In genomic region chr10:116001976-116002375, GRCh38 we compare ENCODE assay signal across 9 cellular contexts.
"Had no signal": no experiment of that assay in that cellular context is flagged by ENCODE, and none has a peak within 500 bp of the region (broad histone marks: within the 10 kb centered on the region; RNA-seq: fewer than 3 reads in every experiment).

No MANE protein-coding gene starts in this region.

- H2AFZ ChIP-seq: GM23248 had no signal

- FAIRE-seq: K562 had no signal

- DNase-seq: GM23248, GOT3, H7, HFFc6, IMR-90 had no signal

- ATAC-seq: HCT116, K562 had no signal

- H3K27ac ChIP-seq: GM23248, HL-60 had no signal

- H3K9me3 ChIP-seq: HAP-1 had no signal

- H3K9ac ChIP-seq: GM23248 had no signal

- H3K36me3 ChIP-seq: HAP-1 had no signal

- H3K4me1 ChIP-seq: HAP-1 had no signal

- H3K4me3 Mint-ChIP-seq: HFFc6 had no signal

- H3K4me3 ChIP-seq: GM23248, HAP-1, K562 had no signal

- H3K27ac Mint-ChIP-seq: HFFc6 had no signal

- H3K9me3 Mint-ChIP-seq: HFFc6 had no signal
